In genomic region chr2:136356111-136357033, GRCh38 we compare ENCODE assay signal across 21 cellular contexts.
A peak's percentile ranks its signal among the peaks of the same experiment; 100 is the strongest.
DNase-seq lines count a peak whose midpoint lies in the region; ATAC-seq and TF ChIP-seq lines count a peak whose summit lies in the region.
"Had no signal": no experiment of that assay in that cellular context is flagged by ENCODE, and none has a peak within 500 bp of the region (broad histone marks: within the 10 kb centered on the region; RNA-seq: fewer than 3 reads in every experiment).

No MANE protein-coding gene starts in this region.

- H3K9me3 Mint-ChIP-seq in activated CD4-positive, alpha-beta T cell treated with anti-CD3 and anti-CD28 coated beads for 36 hours (ENCODE audit: low read depth), result no peaks in the 10 kb centered on the region
- H3K9me3 Mint-ChIP-seq in stimulated activated effector memory CD8-positive, alpha-beta T cell treated with anti-CD3 and anti-CD28 coated beads, Interleukin-12 subunit alpha, Interleukin-12 subunit beta, amount 100 ng/mL, for 72 hours, result no peaks in the 10 kb centered on the region
- H3K9me3 Mint-ChIP-seq in T-cell, result no peaks in the 10 kb centered on the region
- H3K9me3 Mint-ChIP-seq: activated CD4-positive, alpha-beta T cell treated with anti-CD3 and anti-CD28 coated beads, Interleukin-2, amount 10 ng/mL, durations not matched to agents 7 days and 5 days; natural killer cell treated with Interleukin-12 subunit alpha and Interleukin-12 subunit beta and Interleukin-15 and Interleukin-18, amount 100 ng/mL, for 72 hours had no signal

- peak overlapping the region; percentile 37 for H3K27ac Mint-ChIP-seq in activated CD4-positive, alpha-beta T cell treated with anti-CD3 and anti-CD28 coated beads for 36 hours
- no peak overlapping the region for H3K27ac Mint-ChIP-seq in stimulated activated effector memory CD8-positive, alpha-beta T cell treated with anti-CD3 and anti-CD28 coated beads, Interleukin-12 subunit alpha, Interleukin-12 subunit beta, amount 100 ng/mL, for 72 hours
- H3K27ac Mint-ChIP-seq in T-cell, result no peak overlapping the region
- H3K27ac Mint-ChIP-seq: activated CD4-positive, alpha-beta T cell treated with anti-CD3 and anti-CD28 coated beads, Interleukin-2, amount 10 ng/mL, durations not matched to agents 7 days and 5 days; activated CD8-positive, alpha-beta memory T cell treated with anti-CD3 and anti-CD28 coated beads, Interleukin-2, amount 10 ng/mL, durations not matched to agents 7 days and 5 days; natural killer cell treated with Interleukin-12 subunit alpha and Interleukin-12 subunit beta and Interleukin-15 and Interleukin-18, amount 100 ng/mL, for 72 hours had no signal

- peaks cover 42% of the 10 kb centered on the region for H3K4me1 Mint-ChIP-seq in activated CD4-positive, alpha-beta T cell treated with anti-CD3 and anti-CD28 coated beads for 36 hours
- peaks cover 48% of the 10 kb centered on the region for H3K4me1 Mint-ChIP-seq in stimulated activated effector memory CD8-positive, alpha-beta T cell treated with anti-CD3 and anti-CD28 coated beads, Interleukin-12 subunit alpha, Interleukin-12 subunit beta, amount 100 ng/mL, for 72 hours
- H3K4me1 Mint-ChIP-seq in T-cell, result peaks cover 9 to 16% (median 12%) of the 10 kb centered on the region in 3 donors

- no peaks in the 10 kb centered on the region for H3K36me3 Mint-ChIP-seq in activated CD4-positive, alpha-beta T cell treated with anti-CD3 and anti-CD28 coated beads for 36 hours (ENCODE audit: low read depth)
- H3K36me3 Mint-ChIP-seq in stimulated activated effector memory CD8-positive, alpha-beta T cell treated with anti-CD3 and anti-CD28 coated beads, Interleukin-12 subunit alpha, Interleukin-12 subunit beta, amount 100 ng/mL, for 72 hours, result no peaks in the 10 kb centered on the region
- no peaks in the 10 kb centered on the region for H3K36me3 Mint-ChIP-seq in T-cell
- H3K36me3 Mint-ChIP-seq: activated CD8-positive, alpha-beta memory T cell treated with anti-CD3 and anti-CD28 coated beads, Interleukin-2, amount 10 ng/mL, durations not matched to agents 7 days and 5 days; natural killer cell treated with Interleukin-12 subunit alpha and Interleukin-12 subunit beta and Interleukin-15 and Interleukin-18, amount 100 ng/mL, for 72 hours had no signal

- POLR2A ChIA-PET in activated CD4-positive, alpha-beta T cell treated with anti-CD3 and anti-CD28 coated beads for 36 hours (lab: Charles Lee), result no interaction called here
- POLR2A ChIA-PET in HEK293T (lab: Yijun Ruan, JAX) (no interaction called here), T-cell (lab: Charles Lee) (no interaction called here)

- CTCF ChIA-PET in activated CD4-positive, alpha-beta T cell treated with anti-CD3 and anti-CD28 coated beads for 36 hours (lab: Charles Lee), result interaction anchor here (0.8 to 1.5 kb wide), 7 partner anchors 13 to 406 kb away, joined by 3 read pairs; no protein-coding TSS in a partner anchor
- CTCF ChIA-PET in HEK293T (lab: Yijun Ruan, JAX), result no interaction called here
- CTCF ChIA-PET in T-cell (lab: Charles Lee), result interaction anchor here in 1 of 2 donors (0.5 to 1.0 kb wide), 2 partner anchors 20 to 260 kb away, joined by 3 to 4 read pairs; no protein-coding TSS in a partner anchor

- DNase-seq in activated CD4-positive, alpha-beta T cell treated with anti-CD3 and anti-CD28 coated beads for 36 hours, result peak; percentile 31
- no peak for DNase-seq in activated CD4-positive, alpha-beta T cell treated with anti-CD3 and anti-CD28 coated beads for 1 hour
- no peak for DNase-seq in HEK293T (ENCODE audit: extremely low spot score)
- peak; percentile 6 for DNase-seq in cerebellar cortex (ENCODE audit: low spot score)
- DNase-seq in stimulated activated effector memory CD8-positive, alpha-beta T cell treated with anti-CD3 and anti-CD28 coated beads, Interleukin-12 subunit alpha, Interleukin-12 subunit beta, amount 100 ng/mL, for 72 hours (ENCODE audit: low spot score in 2 of 2), result peak in 1 of 2 donors; percentile 45
- DNase-seq in T-cell, result no peak
- DNase-seq in NOMO-1 treated with DMSO at 0.1 percent for 48 hours (lab: John Stamatoyannopoulos, UW; ENCODE audit: unreplicated experiment), result no peak
- DNase-seq in T-helper 9 cell, result no peak
- DNase-seq: activated CD4-positive, alpha-beta T cell treated with anti-CD3 and anti-CD28 coated beads, Interleukin-2, amount 10 ng/mL, durations not matched to agents 7 days and 5 days; activated CD8-positive, alpha-beta memory T cell treated with anti-CD3 and anti-CD28 coated beads, Interleukin-2, amount 10 ng/mL, durations not matched to agents 7 days and 5 days; activated naive CD4-positive, alpha-beta T cell; activated T-cell treated with anti-CD3 and anti-CD28 coated beads, Interleukin-2, amount 50 U/mL, for 48 hours; amniotic stem cell; GM23248; lower lobe of right lung; NCI-H187; SIG-M5; stimulated activated naive CD4-positive, alpha-beta T cell; WERI-Rb-1 had no signal

- ATAC-seq in activated CD4-positive, alpha-beta T cell treated with anti-CD3 and anti-CD28 coated beads for 36 hours, result no peak
- peak; percentile 14 for ATAC-seq in stimulated activated effector memory CD8-positive, alpha-beta T cell treated with anti-CD3 and anti-CD28 coated beads, Interleukin-12 subunit alpha, Interleukin-12 subunit beta, amount 100 ng/mL, for 72 hours
- ATAC-seq in T-cell (replicated peaks in 1 of 4), result no peak
- ATAC-seq: A549; activated CD8-positive, alpha-beta memory T cell treated with anti-CD3 and anti-CD28 coated beads, Interleukin-2, amount 10 ng/mL, durations not matched to agents 7 days and 5 days; lower lobe of right lung; natural killer cell treated with Interleukin-12 subunit alpha and Interleukin-12 subunit beta and Interleukin-15 and Interleukin-18, amount 100 ng/mL, for 72 hours had no signal

- intact Hi-C loops in activated CD4-positive, alpha-beta T cell treated with anti-CD3 and anti-CD28 coated beads for 36 hours (cut with DNase I, micrococcal nuclease), result no loop called here

- H3K4me3 Mint-ChIP-seq in activated CD4-positive, alpha-beta T cell treated with anti-CD3 and anti-CD28 coated beads for 36 hours, result no peak overlapping the region
- no peak overlapping the region for H3K4me3 Mint-ChIP-seq in stimulated activated effector memory CD8-positive, alpha-beta T cell treated with anti-CD3 and anti-CD28 coated beads, Interleukin-12 subunit alpha, Interleukin-12 subunit beta, amount 100 ng/mL, for 72 hours
- H3K4me3 Mint-ChIP-seq in T-cell, result no peak overlapping the region
- H3K4me3 Mint-ChIP-seq: activated CD4-positive, alpha-beta T cell treated with anti-CD3 and anti-CD28 coated beads, Interleukin-2, amount 10 ng/mL, durations not matched to agents 7 days and 5 days; activated CD8-positive, alpha-beta memory T cell treated with anti-CD3 and anti-CD28 coated beads, Interleukin-2, amount 10 ng/mL, durations not matched to agents 7 days and 5 days; natural killer cell treated with Interleukin-12 subunit alpha and Interleukin-12 subunit beta and Interleukin-15 and Interleukin-18, amount 100 ng/mL, for 72 hours had no signal

- H3K27me3 Mint-ChIP-seq in activated CD4-positive, alpha-beta T cell treated with anti-CD3 and anti-CD28 coated beads for 36 hours, result peaks cover 2% of the 10 kb centered on the region
- no peaks in the 10 kb centered on the region for H3K27me3 Mint-ChIP-seq in T-cell
- H3K27me3 Mint-ChIP-seq: activated CD4-positive, alpha-beta T cell treated with anti-CD3 and anti-CD28 coated beads, Interleukin-2, amount 10 ng/mL, durations not matched to agents 7 days and 5 days had no signal

TF ChIP-seq in HEK293T, 16 proteins besides CTCF, POLR2A, EP300 and RAD21:
- TF ChIP-seq PKNOX1 (IDR thresholded peaks at IDR 0.05) (peak; percentile 54; the same call in 1 of the 2 replicates), ZNF384 (IDR thresholded peaks at IDR 0.05) (no peak)
TF ChIP-seq in HEK293T: peak in this region for 1.

Comparison
In these comparisons a context has a peak if more than half of its experiments do, and no peak if none do; other contexts are left out.
1. DNase-seq: peak in activated CD4-positive, alpha-beta T cell treated with anti-CD3 and anti-CD28 coated beads for 36 hours (single experiment) and cerebellar cortex (single experiment); none in activated CD4-positive, alpha-beta T cell treated with anti-CD3 and anti-CD28 coated beads for 1 hour (single experiment), HEK293T (single experiment), T-cell (0 of 34), NOMO-1 treated with DMSO at 0.1 percent for 48 hours (single experiment) and T-helper 9 cell (single experiment).